In the genomic region with DNA sequence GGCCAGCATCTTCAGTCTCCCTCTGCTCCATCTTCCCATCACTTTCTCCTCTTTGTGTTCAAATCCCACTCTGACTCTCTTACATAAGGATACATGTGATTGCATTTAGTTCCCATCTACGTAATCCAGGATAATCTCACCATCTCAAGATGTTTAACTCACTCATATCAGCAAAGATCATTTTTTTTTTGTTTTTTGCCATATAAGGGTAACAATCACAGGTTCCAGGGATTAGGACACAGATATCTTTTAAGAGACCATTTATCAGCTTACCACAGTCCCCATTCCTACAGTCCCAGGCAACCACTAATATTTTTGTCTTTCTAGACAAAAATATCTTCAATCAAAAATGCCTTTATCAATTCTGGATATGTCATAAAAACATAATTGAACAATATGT, we compare ENCODE assay signal across 24 cellular contexts. TPM values are rescaled to one million over a fixed set of nuclear protein-coding genes. Genes with fewer than 3 reads are reported as not detected.
"Had no signal": no experiment of that assay in that cellular context is flagged by ENCODE, and none has a peak within 500 bp of the region (broad histone marks: within the 10 kb centered on the region; RNA-seq: fewer than 3 reads in every experiment).

No MANE protein-coding gene starts in this region.

- H3K9me3 Mint-ChIP-seq: activated CD4-positive, alpha-beta memory T cell treated with anti-CD3 and anti-CD28 coated beads for 36 hours had no signal

- H3K9ac ChIP-seq: SK-N-SH had no signal

- H3K4me3 Mint-ChIP-seq: activated CD4-positive, alpha-beta memory T cell treated with anti-CD3 and anti-CD28 coated beads for 36 hours; activated CD4-positive, alpha-beta T cell treated with anti-CD3 and anti-CD28 coated beads, Interleukin-2, amount 10 ng/mL, durations not matched to agents 7 days and 5 days; activated naive CD8-positive, alpha-beta T cell treated with anti-CD3 and anti-CD28 coated beads, Interleukin-2, amount 10 ng/mL, durations not matched to agents 7 days and 5 days; WTC11 had no signal

- DNase-seq: activated CD4-positive, alpha-beta memory T cell treated with anti-CD3 and anti-CD28 coated beads for 36 hours; activated CD4-positive, alpha-beta T cell treated with anti-CD3 and anti-CD28 coated beads, Interleukin-2, amount 10 ng/mL, durations not matched to agents 7 days and 5 days; activated CD8-positive, alpha-beta memory T cell treated with anti-CD3 and anti-CD28 coated beads, Interleukin-2, amount 50 U/mL, for 4 hours; activated naive CD4-positive, alpha-beta T cell treated with anti-CD3 and anti-CD28 coated beads, Interleukin-2, amount 50 U/mL, for 16 hours; activated naive CD8-positive, alpha-beta T cell treated with anti-CD3 and anti-CD28 coated beads, Interleukin-2, amount 10 ng/mL, durations not matched to agents 7 days and 5 days; adrenal gland; anterior cingulate cortex; Kasumi-1; KBM-7; NCI-H1048; NCI-H146; NCI-H187 treated with DMSO at 0.1 percent for 48 hours; NCI-H345; NCI-H510A; NCI-H69; NK-92 treated with Interleukin-12 subunit alpha and Interleukin-12 subunit beta, amount 100 ng/mL, for 24 hours; Peyer's patch; Right ventricle myocardium superior; SJCRH30; SK-N-SH had no signal

- H3K27me3 ChIP-seq: adrenal gland, Peyer's patch, SJCRH30 had no signal

- H3K27ac ChIP-seq: adrenal gland, Peyer's patch, RWPE1, SJCRH30 had no signal

- H3K4me1 ChIP-seq: adrenal gland, SJCRH30 had no signal

- H3K36me3 Mint-ChIP-seq: activated CD4-positive, alpha-beta memory T cell treated with anti-CD3 and anti-CD28 coated beads for 36 hours; WTC11 had no signal

- H3K4me2 ChIP-seq: SK-N-SH had no signal

- H3K36me3 ChIP-seq: adrenal gland, Peyer's patch, SJCRH30 had no signal

- H3K27ac Mint-ChIP-seq: activated CD4-positive, alpha-beta memory T cell treated with anti-CD3 and anti-CD28 coated beads for 36 hours; activated CD4-positive, alpha-beta T cell treated with anti-CD3 and anti-CD28 coated beads, Interleukin-2, amount 10 ng/mL, durations not matched to agents 7 days and 5 days; activated naive CD8-positive, alpha-beta T cell treated with anti-CD3 and anti-CD28 coated beads, Interleukin-2, amount 10 ng/mL, durations not matched to agents 7 days and 5 days; WTC11 had no signal

- H3K27me3 Mint-ChIP-seq: activated CD4-positive, alpha-beta memory T cell treated with anti-CD3 and anti-CD28 coated beads for 36 hours; activated CD4-positive, alpha-beta T cell treated with anti-CD3 and anti-CD28 coated beads, Interleukin-2, amount 10 ng/mL, durations not matched to agents 7 days and 5 days; activated naive CD8-positive, alpha-beta T cell treated with anti-CD3 and anti-CD28 coated beads, Interleukin-2, amount 10 ng/mL, durations not matched to agents 7 days and 5 days had no signal

- H3K4me3 ChIP-seq: adrenal gland, Peyer's patch, SJCRH30 had no signal

- ATAC-seq: WTC11 had no signal

- H3K9me3 ChIP-seq: adrenal gland, Peyer's patch, SJCRH30, SK-N-SH had no signal

RNA-seq across cellular contexts. Expression of a gene that starts 3.2 kb away (rescaled TPM):
- total RNA-seq: Right ventricle myocardium superior had no signal
- polyA plus RNA-seq: adrenal gland, SK-N-SH had no signal

RNA-seq across cellular contexts. Expression of a gene that starts 24.0 kb away (rescaled TPM):
- total RNA-seq: activated CD4-positive, alpha-beta memory T cell treated with anti-CD3 and anti-CD28 coated beads for 36 hours; activated CD4-positive, alpha-beta T cell treated with anti-CD3 and anti-CD28 coated beads, Interleukin-2, amount 10 ng/mL, durations not matched to agents 7 days and 5 days; activated naive CD8-positive, alpha-beta T cell treated with anti-CD3 and anti-CD28 coated beads, Interleukin-2, amount 10 ng/mL, durations not matched to agents 7 days and 5 days; adrenal gland; cardiac septum; Peyer's patch; Right ventricle myocardium superior; T-helper 1 cell treated with Interleukin-12 subunit alpha and Interleukin-12 subunit beta and Interleukin-4 antibody, amounts not matched to agents 30 ng/mL and 1 ng/mL, for 36 hours; WTC11 had no signal
- polyA plus RNA-seq: adrenal gland, SK-N-SH had no signal

RNA-seq across cellular contexts. Expression of a gene that starts 41.2 kb away (rescaled TPM):
- total RNA-seq: activated CD4-positive, alpha-beta memory T cell treated with anti-CD3 and anti-CD28 coated beads for 36 hours; activated CD4-positive, alpha-beta T cell treated with anti-CD3 and anti-CD28 coated beads, Interleukin-2, amount 10 ng/mL, durations not matched to agents 7 days and 5 days; T-helper 1 cell treated with Interleukin-12 subunit alpha and Interleukin-12 subunit beta and Interleukin-4 antibody, amounts not matched to agents 30 ng/mL and 1 ng/mL, for 36 hours; WTC11 had no signal
- polyA plus RNA-seq: SK-N-SH had no signal

RNA-seq across cellular contexts. Expression of a gene that starts 50.0 kb away (rescaled TPM):
- total RNA-seq: activated CD4-positive, alpha-beta memory T cell treated with anti-CD3 and anti-CD28 coated beads for 36 hours; activated CD4-positive, alpha-beta T cell treated with anti-CD3 and anti-CD28 coated beads, Interleukin-2, amount 10 ng/mL, durations not matched to agents 7 days and 5 days; activated naive CD8-positive, alpha-beta T cell treated with anti-CD3 and anti-CD28 coated beads, Interleukin-2, amount 10 ng/mL, durations not matched to agents 7 days and 5 days; cardiac septum; Peyer's patch; Right ventricle myocardium superior; SJCRH30; T-helper 1 cell treated with Interleukin-12 subunit alpha and Interleukin-12 subunit beta and Interleukin-4 antibody, amounts not matched to agents 30 ng/mL and 1 ng/mL, for 36 hours; WTC11 had no signal
- polyA plus RNA-seq: SK-N-SH had no signal
